In the genomic region with DNA sequence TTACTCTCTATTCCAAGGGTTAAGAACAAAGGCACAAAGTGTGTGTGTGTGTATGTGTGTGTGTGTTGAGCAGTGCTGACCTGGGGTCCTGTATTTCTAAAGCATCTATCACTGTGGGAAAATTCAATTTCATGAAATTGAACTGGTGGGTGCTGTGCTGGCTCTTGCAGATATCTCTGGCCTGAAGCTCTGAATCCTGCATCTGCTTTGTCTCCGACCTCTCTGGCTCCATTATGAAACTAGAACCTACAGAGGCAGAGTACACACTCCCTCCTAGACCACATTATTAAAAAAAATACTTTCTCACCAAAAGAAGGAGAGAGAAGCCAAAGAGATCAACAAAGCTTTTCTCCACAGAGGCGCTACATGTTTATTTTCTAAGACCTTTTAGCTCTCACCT, we compare ENCODE assay signal across 29 cellular contexts.
A peak's percentile ranks its signal among the peaks of the same experiment; 100 is the strongest.
DNase-seq lines count a peak whose midpoint lies in the region; ATAC-seq, FAIRE-seq and TF ChIP-seq lines count a peak whose summit lies in the region.
"Had no signal": no experiment of that assay in that cellular context is flagged by ENCODE, and none has a peak within 500 bp of the region (broad histone marks: within the 10 kb centered on the region; RNA-seq: fewer than 3 reads in every experiment).

No MANE protein-coding gene starts in this region.

- no TSS peak for BruUV-seq in GM12878 (replicated peaks; lab: Mats Ljungman, UMichigan)

- in situ Hi-C loops in GM12878 (cut with MboI) (loop anchor here (25.0 kb wide), 2 partner anchors 533 to 758 kb away; no protein-coding TSS in a partner anchor), HAP-1 (cut with MboI; ENCODE audit: low sequenced_read_pairs) (no loop called here)

- POLR2A ChIA-PET in GM12878 (lab: Charles Lee), result no interaction called here

- DNase-seq in GM12878 (ENCODE audit: low read depth, low spot score), result no peak
- no peak for DNase-seq in HAP-1 (ENCODE audit: low spot score in 2 of 2)
- DNase-seq in glomerular visceral epithelial cell (ENCODE audit: extremely low spot score), result no peak
- DNase-seq: activated CD4-positive, CD25-positive, alpha-beta regulatory T cell treated with anti-CD3 and anti-CD28 coated beads, Interleukin-2, amount 50 U/mL, for 72 hours; activated CD8-positive, alpha-beta T cell treated with anti-CD3 and anti-CD28 coated beads, Interleukin-2, amount 10 ng/mL, durations not matched to agents 7 days and 5 days; activated effector memory CD4-positive, alpha-beta T cell treated with Interleukin-2 at 50 U/mL for 16 hours; activated naive CD8-positive, alpha-beta T cell treated with anti-CD3 and anti-CD28 coated beads for 36 hours; activated T-cell treated with anti-CD3 and anti-CD28 coated beads for 4 hours; EL; hypothalamus; IMR-90; left ventricle myocardium inferior; natural killer cell; NCI-H1417 treated with DMSO at 0.1 percent for 48 hours; NCI-H2107; NCI-H510A treated with DMSO at 0.1 percent for 48 hours; small intestine; stimulated activated CD4-positive, alpha-beta T cell treated with anti-CD3 and anti-CD28 coated beads, Interleukin-1b, Interleukin-23, amount 100 ng/mL, for 48 hours; T-helper 1 cell; trophoblast cell had no signal

- H3K36me3 ChIP-seq in GM12878 (ENCODE audit: control insufficient read depth in 2 of 2, insufficient read depth in 2 of 2, low read length in 1 of 2), result no peaks in the 10 kb centered on the region
- no peaks in the 10 kb centered on the region for H3K36me3 ChIP-seq in HAP-1 (replicated peaks)
- H3K36me3 ChIP-seq: ascending aorta, gastroesophageal sphincter, left ventricle myocardium inferior had no signal

- no peak overlapping the region for H2AFZ ChIP-seq in GM12878 (ENCODE audit: control insufficient read depth, low read depth, low read length)

- no peak overlapping the region for H3K27ac ChIP-seq in GM12878 (ENCODE audit: control insufficient read depth, insufficient read depth)
- H3K27ac ChIP-seq: ascending aorta, gastroesophageal sphincter, left ventricle myocardium inferior had no signal

- H3K4me1 ChIP-seq in GM12878 (ENCODE audit: control insufficient read depth, insufficient read depth, low read length) (peaks cover 5% of the 10 kb centered on the region; the same call in 1 of the 2 replicates), HAP-1 (no peaks in the 10 kb centered on the region)
- H3K4me1 ChIP-seq: ascending aorta, gastroesophageal sphincter, left ventricle myocardium inferior had no signal

- intact Hi-C loops in GM12878 (cut with micrococcal nuclease; ENCODE audit: unreplicated experiment), result no loop called here

- no peaks in the 10 kb centered on the region for H4K20me1 ChIP-seq in GM12878 (ENCODE audit: control insufficient read depth, insufficient read depth)

- H3K9me3 ChIP-seq in GM12878 (replicated peaks; ENCODE audit: control insufficient read depth, insufficient read depth, low read length) (no peaks in the 10 kb centered on the region), HAP-1 (no peaks in the 10 kb centered on the region)
- H3K9me3 ChIP-seq: ascending aorta, gastroesophageal sphincter, left ventricle myocardium inferior had no signal

- ATAC-seq in GM19328 (IDR thresholded peaks at IDR 0.05; ENCODE audit: unreplicated experiment) (peak; percentile 63), GM21723 (IDR thresholded peaks at IDR 0.05; ENCODE audit: unreplicated experiment) (peak; percentile 68), HG03095 (IDR thresholded peaks at IDR 0.05; ENCODE audit: unreplicated experiment) (peak; percentile 42), GM12878 (no peak), GM19467 (IDR thresholded peaks at IDR 0.05; ENCODE audit: unreplicated experiment) (no peak)
- ATAC-seq: activated CD8-positive, alpha-beta T cell treated with anti-CD3 and anti-CD28 coated beads, Interleukin-2, amount 10 ng/mL, durations not matched to agents 7 days and 5 days; gastroesophageal sphincter; HCT116; natural killer cell; Panc1 had no signal

- no peak for TF ChIP-seq POLR2A in GM12878 (IDR thresholded peaks at IDR 0.05; ENCODE audit: low read depth, low read length)

- RAD21 ChIA-PET in GM12878 (lab: Charles Lee; ENCODE audit: unreplicated experiment), result no interaction called here

- TF ChIP-seq EP300 in GM12878 (IDR thresholded peaks at IDR 0.05; ENCODE audit: borderline replicate concordance in 1 of 2, control insufficient read depth in 1 of 2, low read depth in 2 of 2, low read length in 2 of 2), result no peak

- H3K4me3 ChIP-seq in GM12878 (no peak overlapping the region), HAP-1 (no peak overlapping the region)
- H3K4me3 ChIP-seq: ascending aorta, gastroesophageal sphincter, left ventricle myocardium inferior had no signal

- TF ChIP-seq RAD21 in GM12878 (IDR thresholded peaks at IDR 0.05; ENCODE audit: insufficient read depth, low read depth, low read length), result no peak

- SMC1A ChIA-PET in GM12878 (lab: Charles Lee; ENCODE audit: uncharacterized antibody, unreplicated experiment), result interaction anchor here (1.3 to 1.5 kb wide), 2 partner anchors 15 to 17 kb away, joined by 3 to 4 read pairs; no protein-coding TSS in a partner anchor

- 0% methylated on average over 2 of the region's 2 CpGs for WGBS in GM12878 (ENCODE audit: insufficient coverage, insufficient replicate concordance, low lambda C conversion rate, missing lambda C conversion rate)

- peak overlapping the region; percentile 25; the same call in 1 of the 2 replicates for H3K4me2 ChIP-seq in GM12878 (ENCODE audit: control insufficient read depth, insufficient read depth)

- no peak overlapping the region for H3K9ac ChIP-seq in GM12878 (ENCODE audit: control insufficient read depth, insufficient read depth, low read length)

- peak; percentile 65 for FAIRE-seq in GM12878 (lab: Jason Lieb, UNC)
- FAIRE-seq: small intestine, TTC549 had no signal

- CTCF ChIA-PET in GM12878 (lab: Yijun Ruan, JAX), result interaction anchor here (1.1 to 1.3 kb wide), 2 partner anchors 16 to 18 kb away, joined by 3 to 7 read pairs; no protein-coding TSS in a partner anchor

- TF ChIP-seq CTCF in GM12878 (IDR thresholded peaks at IDR 0.05 in 2 of 3, conservative IDR thresholded peaks at IDR 0.05 in 1 of 3; ENCODE audit: control insufficient read depth in 2 of 3, extremely low read depth in 1 of 3, insufficient read depth in 1 of 3, low read depth in 3 of 3, low read length in 3 of 3), result no peak

- H3K79me2 ChIP-seq in GM12878 (ENCODE audit: control insufficient read depth, insufficient read depth, low read length), result no peaks in the 10 kb centered on the region

- H3K27me3 ChIP-seq in GM12878 (replicated peaks in 1 of 2; ENCODE audit: control insufficient read depth in 2 of 2, insufficient read depth in 2 of 2, low read length in 1 of 2) (no peaks in the 10 kb centered on the region; a peak in 1 of 4 replicates), HAP-1 (ENCODE audit: low read depth) (no peaks in the 10 kb centered on the region; the same call in none of the 2 replicates)
- H3K27me3 ChIP-seq: ascending aorta, gastroesophageal sphincter had no signal

TF ChIP-seq in GM12878, 131 proteins besides CTCF, POLR2A, EP300 and RAD21:
- TF ChIP-seq JUNB (IDR thresholded peaks at IDR 0.05) (no peak), ZNF217 (IDR thresholded peaks at IDR 0.05) (no peak), BCL11A (IDR thresholded peaks at IDR 0.05; ENCODE audit: low read depth, low read length) (no peak), YBX1 (IDR thresholded peaks at IDR 0.05) (no peak), ZNF207 (IDR thresholded peaks at IDR 0.05; ENCODE audit: borderline replicate concordance) (no peak), RB1 (IDR thresholded peaks at IDR 0.05; ENCODE audit: borderline replicate concordance) (no peak), BACH1 (IDR thresholded peaks at IDR 0.05; ENCODE audit: borderline replicate concordance) (no peak), PML (IDR thresholded peaks at IDR 0.05; ENCODE audit: low read length) (no peak), ETV6 (conservative IDR thresholded peaks at IDR 0.05 in 1 of 2, IDR thresholded peaks at IDR 0.05 in 1 of 2; ENCODE audit: borderline replicate concordance in 1 of 2, low read depth in 1 of 2) (no peak), ZZZ3 (IDR thresholded peaks at IDR 0.05; ENCODE audit: control insufficient read depth, insufficient read length, low read depth) (no peak), SMAD1 (IDR thresholded peaks at IDR 0.05; ENCODE audit: low read depth, partially characterized antibody) (no peak)
- TF ChIP-seq, protein P1, sequence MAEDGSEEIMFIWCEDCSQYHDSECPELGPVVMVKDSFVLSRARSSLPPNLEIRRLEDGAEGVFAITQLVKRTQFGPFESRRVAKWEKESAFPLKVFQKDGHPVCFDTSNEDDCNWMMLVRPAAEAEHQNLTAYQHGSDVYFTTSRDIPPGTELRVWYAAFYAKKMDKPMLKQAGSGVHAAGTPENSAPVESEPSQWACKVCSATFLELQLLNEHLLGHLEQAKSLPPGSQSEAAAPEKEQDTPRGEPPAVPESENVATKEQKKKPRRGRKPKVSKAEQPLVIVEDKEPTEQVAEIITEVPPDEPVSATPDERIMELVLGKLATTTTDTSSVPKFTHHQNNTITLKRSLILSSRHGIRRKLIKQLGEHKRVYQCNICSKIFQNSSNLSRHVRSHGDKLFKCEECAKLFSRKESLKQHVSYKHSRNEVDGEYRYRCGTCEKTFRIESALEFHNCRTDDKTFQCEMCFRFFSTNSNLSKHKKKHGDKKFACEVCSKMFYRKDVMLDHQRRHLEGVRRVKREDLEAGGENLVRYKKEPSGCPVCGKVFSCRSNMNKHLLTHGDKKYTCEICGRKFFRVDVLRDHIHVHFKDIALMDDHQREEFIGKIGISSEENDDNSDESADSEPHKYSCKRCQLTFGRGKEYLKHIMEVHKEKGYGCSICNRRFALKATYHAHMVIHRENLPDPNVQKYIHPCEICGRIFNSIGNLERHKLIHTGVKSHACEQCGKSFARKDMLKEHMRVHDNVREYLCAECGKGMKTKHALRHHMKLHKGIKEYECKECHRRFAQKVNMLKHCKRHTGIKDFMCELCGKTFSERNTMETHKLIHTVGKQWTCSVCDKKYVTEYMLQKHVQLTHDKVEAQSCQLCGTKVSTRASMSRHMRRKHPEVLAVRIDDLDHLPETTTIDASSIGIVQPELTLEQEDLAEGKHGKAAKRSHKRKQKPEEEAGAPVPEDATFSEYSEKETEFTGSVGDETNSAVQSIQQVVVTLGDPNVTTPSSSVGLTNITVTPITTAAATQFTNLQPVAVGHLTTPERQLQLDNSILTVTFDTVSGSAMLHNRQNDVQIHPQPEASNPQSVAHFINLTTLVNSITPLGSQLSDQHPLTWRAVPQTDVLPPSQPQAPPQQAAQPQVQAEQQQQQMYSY (CRISPR knock-in tag; IDR thresholded peaks at IDR 0.05), result no peak
- TF ChIP-seq, protein P2, sequence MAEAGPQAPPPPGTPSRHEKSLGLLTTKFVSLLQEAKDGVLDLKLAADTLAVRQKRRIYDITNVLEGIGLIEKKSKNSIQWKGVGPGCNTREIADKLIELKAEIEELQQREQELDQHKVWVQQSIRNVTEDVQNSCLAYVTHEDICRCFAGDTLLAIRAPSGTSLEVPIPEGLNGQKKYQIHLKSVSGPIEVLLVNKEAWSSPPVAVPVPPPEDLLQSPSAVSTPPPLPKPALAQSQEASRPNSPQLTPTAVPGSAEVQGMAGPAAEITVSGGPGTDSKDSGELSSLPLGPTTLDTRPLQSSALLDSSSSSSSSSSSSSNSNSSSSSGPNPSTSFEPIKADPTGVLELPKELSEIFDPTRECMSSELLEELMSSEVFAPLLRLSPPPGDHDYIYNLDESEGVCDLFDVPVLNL (IDR thresholded peaks at IDR 0.05; ENCODE audit: low read depth, low read length), result no peak

Comparison
In these comparisons a context has a peak if more than half of its experiments do, and no peak if none do; other contexts are left out.
1. ATAC-seq: peak in GM19328 (single experiment), GM21723 (single experiment) and HG03095 (single experiment); none in GM12878 (single experiment) and GM19467 (single experiment).